In genomic region chr2:65353046-65353445, GRCh38 we compare ENCODE assay signal across 21 cellular contexts.
DNase-seq lines count a peak whose midpoint lies in the region; ATAC-seq and TF ChIP-seq lines count a peak whose summit lies in the region.
"Had no signal": no experiment of that assay in that cellular context is flagged by ENCODE, and none has a peak within 500 bp of the region (broad histone marks: within the 10 kb centered on the region; RNA-seq: fewer than 3 reads in every experiment).

No MANE protein-coding gene starts in this region.

- H3K27ac ChIP-seq in DND-41 (ENCODE audit: low read length) (no peak overlapping the region), SU-DHL-6 (ENCODE audit: low read depth, low read length) (peak overlapping the region; percentile 93), suprapubic skin (no peak overlapping the region)
- H3K27ac ChIP-seq: esophagus squamous epithelium, uterus had no signal

- DNase-seq in DND-41 (no peak), H7 (peak; percentile 42), glutamatergic neuron (no peak), suprapubic skin (ENCODE audit: low spot score in 2 of 2) (no peak), NCI-H128 (lab: John Stamatoyannopoulos, UW; ENCODE audit: unreplicated experiment) (no peak), activated T-cell treated with anti-CD3 and anti-CD28 coated beads for 4 hours (no peak)
- no peak for DNase-seq in activated CD4-positive, CD25-positive, alpha-beta regulatory T cell treated with anti-CD3 and anti-CD28 coated beads, Interleukin-2, amount 50 U/mL, for 72 hours
- DNase-seq: CD4-positive, CD25-positive, alpha-beta regulatory T cell; dorsolateral prefrontal cortex; esophagus squamous epithelium; MG63; naive B cell; NCI-H1694 treated with DMSO at 0.1 percent for 48 hours; NCI-H226; small intestine; stimulated activated CD4-positive, alpha-beta T cell treated with anti-CD3 and anti-CD28 coated beads, Interleukin-4, amount 100 ng/mL, for 4 hours; uterus had no signal

- 94% methylated on average over 4 of the region's 4 CpGs for WGBS in suprapubic skin

- H3K27me3 ChIP-seq in DND-41 (ENCODE audit: insufficient read depth, low read length, poor library complexity) (no peaks in the 10 kb centered on the region), H7 (ENCODE audit: control insufficient read depth, insufficient read depth, low read length) (no peaks in the 10 kb centered on the region), SU-DHL-6 (ENCODE audit: low read length) (no peaks in the 10 kb centered on the region), suprapubic skin (no peaks in the 10 kb centered on the region)
- H3K27me3 ChIP-seq: breast epithelium, dorsolateral prefrontal cortex, esophagus squamous epithelium, MG63, uterus had no signal

- peaks cover 44% of the 10 kb centered on the region for H3K4me1 ChIP-seq in DND-41 (ENCODE audit: insufficient read depth, low read length)
- peaks cover 21% of the 10 kb centered on the region for H3K4me1 ChIP-seq in suprapubic skin
- H3K4me1 ChIP-seq: uterus had no signal

- H3K9me3 Mint-ChIP-seq in glutamatergic neuron (ENCODE audit: unreplicated experiment) = peaks cover 3% of the 10 kb centered on the region
- H3K9me3 Mint-ChIP-seq: activated T-helper 2 cell treated with anti-CD3 and anti-CD28 coated beads, Interferon-gamma antibody, Interleukin-2, Interleukin-4, amounts not matched to agents 10 μg/mL and 5 μg/mL and 100 μg/mL, durations not matched to agents 14 hours and 24 hours and 36 hours; CD4-positive, CD25-positive, alpha-beta regulatory T cell had no signal

- TF ChIP-seq EP300 in suprapubic skin (IDR thresholded peaks at IDR 0.05) = no peak

- H4K20me1 ChIP-seq in DND-41 (ENCODE audit: insufficient read depth, low read length) (peaks cover 77% of the 10 kb centered on the region), SU-DHL-6 (ENCODE audit: low read depth, low read length) (no peaks in the 10 kb centered on the region)

- no peaks in the 10 kb centered on the region for H3K9me3 ChIP-seq in DND-41 (ENCODE audit: insufficient read depth, low read length, severe bottlenecking)
- H3K9me3 ChIP-seq in SU-DHL-6 (ENCODE audit: insufficient read depth, low read length) = no peaks in the 10 kb centered on the region
- H3K9me3 ChIP-seq in suprapubic skin = no peaks in the 10 kb centered on the region
- H3K9me3 ChIP-seq: breast epithelium, esophagus squamous epithelium, MG63, uterus had no signal

- peaks cover 38% of the 10 kb centered on the region for H3F3A ChIP-seq in SU-DHL-6 (ENCODE audit: insufficient read depth)

- peaks cover 6% of the 10 kb centered on the region for H3K27me3 Mint-ChIP-seq in glutamatergic neuron (ENCODE audit: unreplicated experiment)
- H3K27me3 Mint-ChIP-seq: CD4-positive, CD25-positive, alpha-beta regulatory T cell had no signal

- no peak overlapping the region for H3K4me2 ChIP-seq in DND-41 (ENCODE audit: insufficient read depth, low read length)
- H3K4me2 ChIP-seq in SU-DHL-6 (ENCODE audit: low read depth, low read length, poor library complexity, severe bottlenecking) = peak overlapping the region; percentile 84

- no peak for ATAC-seq in DND-41 (ENCODE audit: insufficient read depth, low read depth)

- H3K79me2 ChIP-seq in DND-41 (ENCODE audit: insufficient read depth, low read length) (peaks cover 97% of the 10 kb centered on the region), SU-DHL-6 (ENCODE audit: insufficient read depth, low read length) (peaks cover 100% of the 10 kb centered on the region)

- peaks cover 2% of the 10 kb centered on the region for H3K36me3 Mint-ChIP-seq in glutamatergic neuron (ENCODE audit: unreplicated experiment)
- H3K36me3 Mint-ChIP-seq: CD4-positive, CD25-positive, alpha-beta regulatory T cell had no signal

- TF ChIP-seq CTCF in DND-41 (IDR thresholded peaks at IDR 0.05; ENCODE audit: borderline replicate concordance, extremely low read depth, low read length, poor library complexity, severe bottlenecking) (peak; percentile 12), SU-DHL-6 (IDR thresholded peaks at IDR 0.05; ENCODE audit: insufficient read depth, low read length, poor library complexity, severe bottlenecking) (peak; percentile 45), glutamatergic neuron (IDR thresholded peaks at IDR 0.05; ENCODE audit: partially characterized antibody, unreplicated experiment) (no peak), suprapubic skin (IDR thresholded peaks at IDR 0.05) (no peak)

- peak overlapping the region; percentile 74 for H3K27ac Mint-ChIP-seq in glutamatergic neuron (ENCODE audit: unreplicated experiment)
- H3K27ac Mint-ChIP-seq: activated T-helper 2 cell treated with anti-CD3 and anti-CD28 coated beads, Interferon-gamma antibody, Interleukin-2, Interleukin-4, amounts not matched to agents 10 μg/mL and 5 μg/mL and 100 μg/mL, durations not matched to agents 14 hours and 24 hours and 36 hours; CD4-positive, CD25-positive, alpha-beta regulatory T cell; naive B cell had no signal

- H3K4me1 Mint-ChIP-seq in glutamatergic neuron (ENCODE audit: low read depth, unreplicated experiment) = peaks cover 66% of the 10 kb centered on the region

- H3K36me3 ChIP-seq in DND-41 (ENCODE audit: insufficient read depth, low read length) (no peaks in the 10 kb centered on the region), H7 (replicated peaks; ENCODE audit: control insufficient read depth, insufficient read depth, low read length) (no peaks in the 10 kb centered on the region), SU-DHL-6 (ENCODE audit: low read length) (no peaks in the 10 kb centered on the region), suprapubic skin (no peaks in the 10 kb centered on the region)
- H3K36me3 ChIP-seq: breast epithelium, esophagus squamous epithelium, MG63, uterus had no signal

- no peaks in the 10 kb centered on the region for H3K9me2 ChIP-seq in SU-DHL-6 (replicated peaks; ENCODE audit: insufficient read depth, low read length)

- no peak overlapping the region for H3K4me3 ChIP-seq in DND-41 (ENCODE audit: low read depth in 1 of 2, low read length in 2 of 2)
- no peak overlapping the region for H3K4me3 ChIP-seq in H7 (ENCODE audit: insufficient read depth, low read depth, low read length)
- H3K4me3 ChIP-seq in SU-DHL-6 (ENCODE audit: insufficient read depth, low read length, poor library complexity, severe bottlenecking) = peak overlapping the region; percentile 8
- H3K4me3 ChIP-seq in suprapubic skin = no peak overlapping the region
- H3K4me3 ChIP-seq: breast epithelium, dorsolateral prefrontal cortex, esophagus squamous epithelium, lung, MG63, uterus had no signal

- TF ChIP-seq POLR2A in suprapubic skin (IDR thresholded peaks at IDR 0.05) = no peak

- H2AFZ ChIP-seq in DND-41 (ENCODE audit: low read depth, low read length) (no peak overlapping the region), SU-DHL-6 (ENCODE audit: low read depth, low read length, severe bottlenecking) (no peak overlapping the region)

- no peak overlapping the region for H3K4me3 Mint-ChIP-seq in glutamatergic neuron (ENCODE audit: unreplicated experiment)
- H3K4me3 Mint-ChIP-seq: CD4-positive, CD25-positive, alpha-beta regulatory T cell; naive B cell had no signal

- no peak overlapping the region for H3K9ac ChIP-seq in DND-41 (ENCODE audit: low read depth, low read length)
- peak overlapping the region; percentile 32 for H3K9ac ChIP-seq in SU-DHL-6 (ENCODE audit: low read length)

Comparison
In these comparisons a context has a peak if more than half of its experiments do, and no peak if none do; other contexts are left out.
1. CTCF ChIP-seq: peak in DND-41 (single experiment) and SU-DHL-6 (single experiment); none in glutamatergic neuron (single experiment) and suprapubic skin (0 of 2).